ENCODE assay signal across 1 cellular context in the genomic region with DNA sequence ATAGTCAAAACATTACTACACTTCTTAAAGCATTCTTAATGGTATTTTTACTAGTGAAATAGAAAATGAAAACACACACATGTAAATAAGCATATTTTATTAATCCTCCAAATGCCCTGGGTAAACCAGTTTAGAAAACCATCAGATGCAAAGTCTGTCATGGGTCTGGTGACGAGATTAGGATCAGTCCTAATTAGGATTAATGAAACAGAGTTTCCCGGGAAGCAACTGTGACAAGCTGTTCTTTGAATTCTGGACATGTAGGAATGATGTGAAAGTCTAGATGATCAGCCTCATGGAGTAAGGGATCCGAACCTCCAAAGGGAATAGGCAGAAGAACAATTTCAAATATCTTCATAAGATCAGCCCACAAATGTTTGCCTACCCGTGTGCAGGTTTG.
A peak's percentile ranks its signal among the peaks of the same experiment; 100 is the strongest.
TF ChIP-seq lines count a peak whose summit lies in the region.

No MANE protein-coding gene starts in this region.

TF ChIP-seq in SK-N-SH, 30 proteins besides CTCF, POLR2A, EP300 and RAD21 (continued from another document):
- TF ChIP-seq, protein P1, sequence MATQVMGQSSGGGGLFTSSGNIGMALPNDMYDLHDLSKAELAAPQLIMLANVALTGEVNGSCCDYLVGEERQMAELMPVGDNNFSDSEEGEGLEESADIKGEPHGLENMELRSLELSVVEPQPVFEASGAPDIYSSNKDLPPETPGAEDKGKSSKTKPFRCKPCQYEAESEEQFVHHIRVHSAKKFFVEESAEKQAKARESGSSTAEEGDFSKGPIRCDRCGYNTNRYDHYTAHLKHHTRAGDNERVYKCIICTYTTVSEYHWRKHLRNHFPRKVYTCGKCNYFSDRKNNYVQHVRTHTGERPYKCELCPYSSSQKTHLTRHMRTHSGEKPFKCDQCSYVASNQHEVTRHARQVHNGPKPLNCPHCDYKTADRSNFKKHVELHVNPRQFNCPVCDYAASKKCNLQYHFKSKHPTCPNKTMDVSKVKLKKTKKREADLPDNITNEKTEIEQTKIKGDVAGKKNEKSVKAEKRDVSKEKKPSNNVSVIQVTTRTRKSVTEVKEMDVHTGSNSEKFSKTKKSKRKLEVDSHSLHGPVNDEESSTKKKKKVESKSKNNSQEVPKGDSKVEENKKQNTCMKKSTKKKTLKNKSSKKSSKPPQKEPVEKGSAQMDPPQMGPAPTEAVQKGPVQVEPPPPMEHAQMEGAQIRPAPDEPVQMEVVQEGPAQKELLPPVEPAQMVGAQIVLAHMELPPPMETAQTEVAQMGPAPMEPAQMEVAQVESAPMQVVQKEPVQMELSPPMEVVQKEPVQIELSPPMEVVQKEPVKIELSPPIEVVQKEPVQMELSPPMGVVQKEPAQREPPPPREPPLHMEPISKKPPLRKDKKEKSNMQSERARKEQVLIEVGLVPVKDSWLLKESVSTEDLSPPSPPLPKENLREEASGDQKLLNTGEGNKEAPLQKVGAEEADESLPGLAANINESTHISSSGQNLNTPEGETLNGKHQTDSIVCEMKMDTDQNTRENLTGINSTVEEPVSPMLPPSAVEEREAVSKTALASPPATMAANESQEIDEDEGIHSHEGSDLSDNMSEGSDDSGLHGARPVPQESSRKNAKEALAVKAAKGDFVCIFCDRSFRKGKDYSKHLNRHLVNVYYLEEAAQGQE (IDR thresholded peaks at IDR 0.05; ENCODE audit: low read depth, low read length): no peak
- peak; percentile 41 for TF ChIP-seq CHD2 (IDR thresholded peaks at IDR 0.05; ENCODE audit: low read length, partially characterized antibody)
TF ChIP-seq in SK-N-SH: peak in this region for 5.
